18 cellular contexts compared by ENCODE assay signal in genomic region chr5:139461176-139461575, GRCh38. TPM values are rescaled to one million over a fixed set of nuclear protein-coding genes. Genes with fewer than 3 reads are reported as not detected.
A peak's percentile ranks its signal among the peaks of the same experiment; 100 is the strongest.
DNase-seq lines count a peak whose midpoint lies in the region; ATAC-seq and TF ChIP-seq lines count a peak whose summit lies in the region.
"Had no signal": no experiment of that assay in that cellular context is flagged by ENCODE, and none has a peak within 500 bp of the region (broad histone marks: within the 10 kb centered on the region; RNA-seq: fewer than 3 reads in every experiment).

No MANE protein-coding gene starts in this region.

- peaks cover 22% of the 10 kb centered on the region for H3K36me3 Mint-ChIP-seq in endothelial cell (ENCODE audit: low read depth, unreplicated experiment)
- H3K36me3 Mint-ChIP-seq: activated CD8-positive, alpha-beta memory T cell treated with anti-CD3 and anti-CD28 coated beads, Interleukin-2, amount 10 ng/mL, durations not matched to agents 7 days and 5 days; IgD-negative memory B cell; type B pancreatic cell had no signal

- ATAC-seq in heart right ventricle (peak in 4 of 8 donors; percentile 31 to 41 (median 32)), Right ventricle myocardium inferior (no peak)
- ATAC-seq: activated CD8-positive, alpha-beta memory T cell treated with anti-CD3 and anti-CD28 coated beads, Interleukin-2, amount 10 ng/mL, durations not matched to agents 7 days and 5 days had no signal

- DNase-seq in heart right ventricle (no peak), Right ventricle myocardium inferior (ENCODE audit: missing footprints) (no peak), endothelial cell (ENCODE audit: low spot score) (no peak), vagina (ENCODE audit: extremely low spot score in 2 of 2) (no peak), KBM-7 (no peak), UCSD-AML1 (lab: John Stamatoyannopoulos, UW; ENCODE audit: unreplicated experiment) (no peak)
- no peak for DNase-seq in stimulated activated naive CD4-positive, alpha-beta T cell (lab: John Stamatoyannopoulos, UW)
- DNase-seq: activated CD8-positive, alpha-beta memory T cell treated with anti-CD3 and anti-CD28 coated beads, Interleukin-2, amount 10 ng/mL, durations not matched to agents 7 days and 5 days; activated naive CD4-positive, alpha-beta T cell; cortex of kidney; erythroblast; islet precursor cell; NCI-H1048; NCI-H748 treated with DMSO at 0.1 percent for 48 hours; occipital lobe had no signal

- H3K27me3 Mint-ChIP-seq in endothelial cell (ENCODE audit: unreplicated experiment): peaks cover 12% of the 10 kb centered on the region
- H3K27me3 Mint-ChIP-seq: activated CD8-positive, alpha-beta memory T cell treated with anti-CD3 and anti-CD28 coated beads, Interleukin-2, amount 10 ng/mL, durations not matched to agents 7 days and 5 days; type B pancreatic cell had no signal

- 64 to 77% methylated on average over 7 of the region's 7 CpGs for whole genome bisulfite sequencing in heart right ventricle, 2 donors

- H3K36me3 ChIP-seq in heart right ventricle (peaks cover 0 to 19% (median 0%) of the 10 kb centered on the region in 9 donors), muscle layer of duodenum (ENCODE audit: control insufficient read depth in 1 of 2, insufficient read depth in 2 of 2, low read length in 2 of 2) (no peaks in the 10 kb centered on the region), vagina (no peaks in the 10 kb centered on the region)

- peak overlapping the region; percentile 98 for H3K27ac Mint-ChIP-seq in endothelial cell (ENCODE audit: unreplicated experiment)
- H3K27ac Mint-ChIP-seq: type B pancreatic cell had no signal

- H3K9me3 Mint-ChIP-seq in endothelial cell (ENCODE audit: unreplicated experiment): no peaks in the 10 kb centered on the region
- H3K9me3 Mint-ChIP-seq: IgD-negative memory B cell, type B pancreatic cell had no signal

- intact Hi-C loops in heart right ventricle (cut with DNase I) (no loop called here), Right ventricle myocardium inferior (cut with DNase I) (no loop called here), vagina (cut with DNase I) (no loop called here)

- H3K9me3 ChIP-seq in heart right ventricle (no peaks in the 10 kb centered on the region), muscle layer of duodenum (ENCODE audit: control insufficient read depth in 1 of 2, low read length in 2 of 2) (no peaks in the 10 kb centered on the region), vagina (no peaks in the 10 kb centered on the region)

- peak overlapping the region in 9 of 10 donors; percentile 35 to 68 (median 61) for H3K4me3 ChIP-seq in heart right ventricle
- H3K4me3 ChIP-seq in muscle layer of duodenum (ENCODE audit: low read depth in 1 of 2, low read length in 2 of 2): peak overlapping the region; percentile 21 to 38
- peak overlapping the region; percentile 10 to 37 for H3K4me3 ChIP-seq in vagina

- TF ChIP-seq CTCF in heart right ventricle (IDR thresholded peaks at IDR 0.05) (no peak), endothelial cell (IDR thresholded peaks at IDR 0.05; ENCODE audit: unreplicated experiment) (no peak), vagina (IDR thresholded peaks at IDR 0.05) (no peak)

- H3K27me3 ChIP-seq in heart right ventricle: no peaks in the 10 kb centered on the region
- H3K27me3 ChIP-seq in muscle layer of duodenum (ENCODE audit: low read depth, low read length): no peaks in the 10 kb centered on the region
- H3K27me3 ChIP-seq in vagina: no peaks in the 10 kb centered on the region

- H3K4me1 Mint-ChIP-seq in endothelial cell (ENCODE audit: unreplicated experiment): peaks cover 45% of the 10 kb centered on the region

- TF ChIP-seq POLR2A in vagina (IDR thresholded peaks at IDR 0.05): no peak

- peak overlapping the region; percentile 94 for H3K4me3 Mint-ChIP-seq in endothelial cell (ENCODE audit: unreplicated experiment)
- H3K4me3 Mint-ChIP-seq: activated CD8-positive, alpha-beta memory T cell treated with anti-CD3 and anti-CD28 coated beads, Interleukin-2, amount 10 ng/mL, durations not matched to agents 7 days and 5 days; IgD-negative memory B cell; type B pancreatic cell had no signal

- peaks cover 0 to 46% (median 26%) of the 10 kb centered on the region in 9 donors for H3K4me1 ChIP-seq in heart right ventricle
- H3K4me1 ChIP-seq in muscle layer of duodenum (ENCODE audit: control insufficient read depth in 1 of 2, insufficient read depth in 2 of 2, low read length in 2 of 2): peaks cover 0 to 5% of the 10 kb centered on the region in 2 donors
- H3K4me1 ChIP-seq in vagina: peaks cover 10% of the 10 kb centered on the region

- H3K27ac ChIP-seq in heart right ventricle: peak overlapping the region; percentile 69 to 96 (median 88)
- H3K27ac ChIP-seq in muscle layer of duodenum (ENCODE audit: low read length): peak overlapping the region; percentile 5
- peak overlapping the region; percentile 12 for H3K27ac ChIP-seq in vagina

- in situ Hi-C loops in KBM-7 (cut with MboI; ENCODE audit: low pct_unique_long_range_greater_than_20kb, low sequenced_read_pairs): no loop called here

RNA-seq across cellular contexts. Expression of gene ECSCR, which starts 1.4 kb away (rescaled TPM):
- total RNA-seq in heart right ventricle: 10 to 100 TPM; 11.0 to 43.2 (median 17.9) TPM
- polyA plus RNA-seq in heart right ventricle: 10 to 100 TPM; 24.4 to 64.2 TPM
- total RNA-seq in Right ventricle myocardium inferior: 21.4 TPM
- total RNA-seq in endothelial cell (ENCODE audit: unreplicated experiment): 565 TPM
- 37.1 TPM for total RNA-seq in vagina
- polyA plus RNA-seq: IgD-negative memory B cell had no signal

RNA-seq across cellular contexts. Expression of gene SMIM33, which starts 9.6 kb away (rescaled TPM):
- total RNA-seq in heart right ventricle: not detected
- polyA plus RNA-seq in heart right ventricle: not detected
- not detected for total RNA-seq in Right ventricle myocardium inferior
- not detected for total RNA-seq in endothelial cell (ENCODE audit: unreplicated experiment)
- not detected for total RNA-seq in vagina
- total RNA-seq: occipital lobe had no signal
- polyA plus RNA-seq: IgD-negative memory B cell had no signal

RNA-seq across cellular contexts. Expression of gene STING1, which starts 21.4 kb away (rescaled TPM):
- 100 to 1,000 TPM in 1 of 10 donors, 10 to 100 TPM in 9; 27.2 to 116 (median 55.7) TPM for total RNA-seq in heart right ventricle
- 10 to 100 TPM; 19.7 to 39.6 TPM for polyA plus RNA-seq in heart right ventricle
- 47.2 TPM for total RNA-seq in Right ventricle myocardium inferior
- total RNA-seq in endothelial cell (ENCODE audit: unreplicated experiment): 69.1 TPM
- total RNA-seq in vagina: 103 TPM

RNA-seq across cellular contexts. Expression of gene DNAJC18, which starts 21.9 kb away (rescaled TPM):
- 10 to 100 TPM in 9 of 10 donors, 1 to 10 TPM in 1; 9.5 to 21.1 (median 14.1) TPM for total RNA-seq in heart right ventricle
- 10 to 100 TPM in 1 of 2 donors, 1 to 10 TPM in 1; 3.4 to 12.7 TPM for polyA plus RNA-seq in heart right ventricle
- total RNA-seq in Right ventricle myocardium inferior: 7.9 TPM
- total RNA-seq in endothelial cell (ENCODE audit: unreplicated experiment): 69.6 TPM
- total RNA-seq in vagina: 7.6 TPM

RNA-seq across cellular contexts. Expression of gene SPATA24, which starts 57.3 kb away (rescaled TPM):
- total RNA-seq in heart right ventricle: 10 to 100 TPM; 11.8 to 24.8 (median 16.5) TPM
- polyA plus RNA-seq in heart right ventricle: 10 to 100 TPM; 14.8 to 37.5 TPM
- 17.2 TPM for total RNA-seq in Right ventricle myocardium inferior
- 7.6 TPM for total RNA-seq in endothelial cell (ENCODE audit: unreplicated experiment)
- 12.3 TPM for total RNA-seq in vagina

Comparison
In these comparisons a context has a peak if more than half of its experiments do, and no peak if none do; other contexts are left out.
1. H3K27ac ChIP-seq: peak in every context shown above with its lines; median percentile 88 in heart right ventricle; 12 in vagina; 5 in muscle layer of duodenum.
2. RNA of gene ECSCR, which starts 1.4 kb away (total RNA-seq): 565 TPM in endothelial cell (single experiment); 37.1 TPM in vagina (single experiment), 21.4 TPM in Right ventricle myocardium inferior (single experiment) and 11.0 to 43.2 TPM in heart right ventricle; every median in the first group is over 10 times any median in the second.
3. Peak in every context shown above with its lines, with median percentiles within 50 percentile points of each other: H3K4me3 ChIP-seq.